Comparison of ENCODE assay signal across 23 cellular contexts in genomic region chr10:122768033-122768745, GRCh38.
"Had no signal": no experiment of that assay in that cellular context is flagged by ENCODE, and none has a peak within 500 bp of the region (broad histone marks: within the 10 kb centered on the region; RNA-seq: fewer than 3 reads in every experiment).

No MANE protein-coding gene starts in this region.

- DNase-seq: dorsolateral prefrontal cortex; effector CD4-positive, alpha-beta T cell; esophagus squamous epithelium; hypothalamus; immature natural killer cell; left ventricle myocardium superior; lower lobe of right lung; natural killer cell; right lobe of liver; small intestine; stimulated activated CD4-positive, alpha-beta T cell treated with anti-CD3 and anti-CD28 coated beads, Interleukin-15, amount 100 ng/mL, for 24 hours; stimulated activated CD4-positive, alpha-beta T cell treated with anti-CD3 and anti-CD28 coated beads, Interleukin-2, amount 100 ng/mL, for 48 hours; stimulated activated naive B cell treated with anti-CD40 and anti-IgM and Interleukin-4, amounts not matched to agents 10 μg/mL and 1 μg/mL and 100 μg/mL, for 72 hours; uterus had no signal

- H3K4me3 ChIP-seq: dorsolateral prefrontal cortex, esophagus squamous epithelium, lower lobe of right lung, pancreas, right lobe of liver, thoracic aorta, tibial nerve, upper lobe of left lung, uterus had no signal

- ATAC-seq: left ventricle myocardium superior; lower lobe of right lung; natural killer cell; pancreas; stimulated activated naive B cell treated with anti-CD40 and anti-IgM and Interleukin-4, amounts not matched to agents 10 μg/mL and 1 μg/mL and 100 μg/mL, for 72 hours had no signal

- H3K36me3 ChIP-seq: esophagus squamous epithelium, lower lobe of right lung, neutrophil, pancreas, right lobe of liver, thoracic aorta, tibial nerve, upper lobe of left lung, uterus had no signal

- H3K9me3 ChIP-seq: neutrophil, pancreas, right lobe of liver, thoracic aorta, uterus had no signal

- H3K27me3 ChIP-seq: neutrophil, pancreas, right lobe of liver, tibial nerve, upper lobe of left lung, uterus had no signal

- H3K4me1 ChIP-seq: esophagus squamous epithelium, lower lobe of right lung, right lobe of liver, tibial nerve, upper lobe of left lung, uterus had no signal

- H3K27ac ChIP-seq: dorsolateral prefrontal cortex, epithelial cell of prostate, esophagus squamous epithelium, lower lobe of right lung, neutrophil, pancreas, right lobe of liver, thoracic aorta, tibial nerve, upper lobe of left lung, uterus had no signal

- FAIRE-seq: colon, frontal cortex, keratinocyte, pancreas, small intestine had no signal
